ENCODE assay signal across 18 cellular contexts in genomic region chr3:149830902-149831301, GRCh38. TPM values are rescaled to one million over a fixed set of nuclear protein-coding genes. Genes with fewer than 3 reads are reported as not detected.
DNase-seq lines count a peak whose midpoint lies in the region; ATAC-seq, FAIRE-seq and TF ChIP-seq lines count a peak whose summit lies in the region.
"Had no signal": no experiment of that assay in that cellular context is flagged by ENCODE, and none has a peak within 500 bp of the region (broad histone marks: within the 10 kb centered on the region; RNA-seq: fewer than 3 reads in every experiment).

No MANE protein-coding gene starts in this region.

- H3K4me2 ChIP-seq in HepG2 (ENCODE audit: low read depth, low read length) = no peak overlapping the region
- no peak overlapping the region for H3K4me2 ChIP-seq in Karpas-422 (ENCODE audit: low read depth, low read length, poor library complexity, severe bottlenecking)

- H3K36me3 ChIP-seq in HepG2 (replicated peaks in 1 of 2; ENCODE audit: control insufficient read depth in 1 of 2, insufficient read depth in 2 of 2, low read length in 2 of 2) (no peaks in the 10 kb centered on the region), right lobe of liver (no peaks in the 10 kb centered on the region), Karpas-422 (ENCODE audit: insufficient read depth, low read length) (peaks cover 13% of the 10 kb centered on the region), esophagus squamous epithelium (peaks cover 0 to 16% (median 0%) of the 10 kb centered on the region in 3 donors)
- H3K36me3 ChIP-seq: BE2C had no signal

- no peak for TF ChIP-seq CTCF in HepG2 (CRISPR knock-in tag; IDR thresholded peaks at IDR 0.05)
- TF ChIP-seq CTCF in right lobe of liver (IDR thresholded peaks at IDR 0.05) = no peak
- no peak for TF ChIP-seq CTCF in esophagus squamous epithelium (IDR thresholded peaks at IDR 0.05)

- H3K27me3 ChIP-seq in HepG2 (ENCODE audit: control insufficient read depth in 1 of 2, insufficient read depth in 2 of 2, low read length in 2 of 2) (no peaks in the 10 kb centered on the region), right lobe of liver (no peaks in the 10 kb centered on the region), Karpas-422 (ENCODE audit: low read length) (no peaks in the 10 kb centered on the region), esophagus squamous epithelium (no peaks in the 10 kb centered on the region)
- H3K27me3 ChIP-seq: BE2C had no signal

- WGBS in HepG2 (ENCODE audit: low lambda C conversion rate) = 100% methylated on average over 2 of the region's 2 CpGs
- WGBS in right lobe of liver (ENCODE audit: insufficient coverage, low coverage, low lambda C conversion rate, missing lambda C conversion rate) = 87% methylated on average over 2 of the region's 2 CpGs
- 86 to 100% methylated on average over 1 to 2 of the region's 2 CpGs for WGBS in esophagus squamous epithelium, 2 donors

- in situ Hi-C loops in HepG2 (cut with HindIII; ENCODE audit: extremely low pct_ligation_motif_present, low pct_unique_long_range_greater_than_20kb) = no loop called here

- H3K4me1 ChIP-seq in HepG2 (ENCODE audit: insufficient read depth, low read length) (no peaks in the 10 kb centered on the region), right lobe of liver (no peaks in the 10 kb centered on the region), Karpas-422 (ENCODE audit: low read length) (no peaks in the 10 kb centered on the region), esophagus squamous epithelium (peaks cover 0 to 8% (median 0%) of the 10 kb centered on the region in 3 donors)
- H3K4me1 ChIP-seq: BE2C, Caco-2 had no signal

- no peak for DNase-seq in HepG2 (ENCODE audit: low spot score)
- DNase-seq in right lobe of liver = no peak
- peak; percentile 43 for DNase-seq in Karpas-422
- DNase-seq in erythroblast (lab: John Stamatoyannopoulos, UW) = peak; percentile 5 to 11
- DNase-seq in esophagus squamous epithelium (lab: John Stamatoyannopoulos, UW) = no peak
- DNase-seq: BE2C; CD8-positive, alpha-beta memory T cell; DMS79 treated with DMSO at 0.1 percent for 48 hours; EL; GM23248 had no signal

- H3K79me2 ChIP-seq in HepG2 (ENCODE audit: insufficient read depth, low read length) (peaks cover 46% of the 10 kb centered on the region), Karpas-422 (ENCODE audit: low read length) (peaks cover 92% of the 10 kb centered on the region)

- no peak for ATAC-seq in HepG2
- no peak for ATAC-seq in right lobe of liver
- ATAC-seq in GM18907 (IDR thresholded peaks at IDR 0.05; ENCODE audit: unreplicated experiment) = no peak
- ATAC-seq in HG02610 (IDR thresholded peaks at IDR 0.05; ENCODE audit: unreplicated experiment) = no peak

- FAIRE-seq in HepG2 (lab: Jason Lieb, UNC) = no peak
- FAIRE-seq: A204.1, G401.6, GM12892 had no signal

- CTCF ChIA-PET in HepG2 (lab: Yijun Ruan, JAX; ENCODE audit: low intra/inter-chr PET ratio, low total read pairs) = no interaction called here

- H3K9me2 ChIP-seq in Karpas-422 (replicated peaks; ENCODE audit: insufficient read depth, low read length) = no peaks in the 10 kb centered on the region

- no peaks in the 10 kb centered on the region; the same call in 1 of the 2 replicates for H4K20me1 ChIP-seq in HepG2 (ENCODE audit: insufficient read depth, low read length)
- H4K20me1 ChIP-seq in Karpas-422 (ENCODE audit: insufficient read depth, low read depth, low read length) = no peaks in the 10 kb centered on the region

- no peak overlapping the region for H3K4me3 ChIP-seq in HepG2 (replicated peaks in 1 of 3; ENCODE audit: insufficient read depth in 1 of 3, low read depth in 2 of 3, low read length in 3 of 3)
- no peak overlapping the region for H3K4me3 ChIP-seq in right lobe of liver
- H3K4me3 ChIP-seq in Karpas-422 (ENCODE audit: low read length) = no peak overlapping the region
- no peak overlapping the region for H3K4me3 ChIP-seq in esophagus squamous epithelium
- H3K4me3 ChIP-seq: GM23248 had no signal

- H3K27ac ChIP-seq in HepG2 (ENCODE audit: extremely low read length, insufficient read depth, low read length) (no peak overlapping the region), right lobe of liver (no peak overlapping the region), Karpas-422 (ENCODE audit: low read length) (no peak overlapping the region), esophagus squamous epithelium (no peak overlapping the region)
- H3K27ac ChIP-seq: GM23248 had no signal

- H3K9me3 ChIP-seq in HepG2 (ENCODE audit: low read length) = peaks cover 54% of the 10 kb centered on the region
- H3K9me3 ChIP-seq in right lobe of liver = peaks cover 0 to 6% (median 2%) of the 10 kb centered on the region in 4 donors
- peaks cover 54% of the 10 kb centered on the region for H3K9me3 ChIP-seq in Karpas-422 (ENCODE audit: low read length)
- H3K9me3 ChIP-seq in esophagus squamous epithelium = peaks cover 0 to 43% (median 9%) of the 10 kb centered on the region in 3 donors

- BruUV-seq in HepG2 (replicated peaks; lab: Mats Ljungman, UMichigan) = no TSS peak

- H3K9ac ChIP-seq in HepG2 (ENCODE audit: insufficient read depth, low read depth, low read length) (no peak overlapping the region), Karpas-422 (ENCODE audit: low read length) (no peak overlapping the region)
- H3K9ac ChIP-seq: GM23248 had no signal

- no peak for TF ChIP-seq EP300 in HepG2 (IDR thresholded peaks at IDR 0.05; ENCODE audit: low read depth in 2 of 2, low read length in 2 of 2)
- no peak for TF ChIP-seq EP300 in HepG2 (CRISPR knock-in tag; IDR thresholded peaks at IDR 0.05; ENCODE audit: borderline replicate concordance)

- H2AFZ ChIP-seq in HepG2 (ENCODE audit: low read length) = no peak overlapping the region
- no peak overlapping the region for H2AFZ ChIP-seq in Karpas-422 (ENCODE audit: low read length)
- H2AFZ ChIP-seq: GM23248 had no signal

- TF ChIP-seq RAD21 in HepG2 (CRISPR knock-in tag; IDR thresholded peaks at IDR 0.05) = no peak

- TF ChIP-seq POLR2A in HepG2 (IDR thresholded peaks at IDR 0.05; ENCODE audit: insufficient read depth in 1 of 2, low read depth in 2 of 2, low read length in 2 of 2) = no peak
- TF ChIP-seq POLR2A in right lobe of liver (IDR thresholded peaks at IDR 0.05) = no peak
- TF ChIP-seq POLR2A in erythroblast (IDR thresholded peaks at IDR 0.05; ENCODE audit: low read length) = no peak
- TF ChIP-seq POLR2A in esophagus squamous epithelium (IDR thresholded peaks at IDR 0.05) = no peak

- intact Hi-C loops in HepG2 (cut with micrococcal nuclease; ENCODE audit: unreplicated experiment) (no loop called here), right lobe of liver (cut with DNase I) (no loop called here), esophagus squamous epithelium (cut with DNase I) (no loop called here)

- POLR2A ChIA-PET in HepG2 (lab: Yijun Ruan, JAX) = no interaction called here

RNA-seq across cellular contexts. Expression of gene RNF13, which starts 17.9 kb away (rescaled TPM):
- total RNA-seq in HepG2 (2016; rRNA removed; fragmentation: Illumina TruSeq; extraction: Trizol) (28.1 and 46.0 TPM in 2 replicates), right lobe of liver (10 to 100 TPM; 45.0 to 55.6 (median 47.5) TPM), esophagus squamous epithelium (10 to 100 TPM; 17.4 to 70.4 (median 45.8) TPM)
- total RNA-seq in HepG2 (2016; cell fraction: cytosol; rRNA removed; fragmentation: Illumina TruSeq; extraction: Trizol; ENCODE audit: low read depth) = 217 and 228 TPM in 2 replicates
- total RNA-seq in HepG2 (2016; cell fraction: insoluble cytoplasmic fraction; rRNA removed; fragmentation: Illumina TruSeq; extraction: Trizol) = 28.8 and 45.3 TPM in 2 replicates
- 72.6 and 86.1 TPM in 2 replicates for total RNA-seq in HepG2 (2016; cell fraction: membrane; rRNA removed; fragmentation: Illumina TruSeq; extraction: Trizol)
- total RNA-seq in HepG2 (2016; cell fraction: nucleus; rRNA removed; fragmentation: Illumina TruSeq; extraction: Trizol) = 43.9 and 45.5 TPM in 2 replicates
- polyA plus RNA-seq in HepG2 (2011; rRNA removed) = 32.0 and 39.8 TPM in 2 replicates
- 21.6 and 31.0 TPM in 2 replicates for polyA plus RNA-seq in HepG2 (2011; cell fraction: cytosol; rRNA removed)
- polyA plus RNA-seq in HepG2 (2011; cell fraction: nucleus; rRNA removed) = 14.4 and 18.7 TPM in 2 replicates
- 37.4 and 44.5 TPM in 2 replicates for polyA plus RNA-seq in HepG2 (2012)
- 6.6 and 7.0 TPM in 2 replicates for polyA plus RNA-seq in HepG2 (2016; cell fraction: cytosol; fragmentation: Illumina TruSeq; extraction: Trizol; ENCODE audit: low read depth)
- polyA plus RNA-seq in HepG2 (2016; cell fraction: insoluble cytoplasmic fraction; fragmentation: Illumina TruSeq; extraction: Trizol; ENCODE audit: low read depth) = 21.5 and 26.7 TPM in 2 replicates
- polyA plus RNA-seq in HepG2 (2016; cell fraction: membrane; fragmentation: Illumina TruSeq; extraction: Trizol; ENCODE audit: low read depth) = 13.9 and 14.4 TPM in 2 replicates
- 51.2 and 51.6 TPM in 2 replicates for polyA plus RNA-seq in HepG2 (2016; cell fraction: nucleus; fragmentation: Illumina TruSeq; extraction: Trizol; ENCODE audit: insufficient read depth, low read depth)
- 50.9 and 117 TPM in 2 replicates for polyA minus RNA-seq in HepG2 (2011; rRNA and poly(A)+ RNA removed; ENCODE audit: low replicate concordance)
- polyA minus RNA-seq in HepG2 (2011; cell fraction: cytosol; rRNA and poly(A)+ RNA removed) = 55.4 and 59.3 TPM in 2 replicates
- 74.9 and 95.4 TPM in 2 replicates for polyA minus RNA-seq in HepG2 (2011; cell fraction: nucleus; rRNA and poly(A)+ RNA removed)
- total RNA-seq in Karpas-422 (2014; rRNA removed; shearing (Covaris generic); ENCODE audit: low replicate concordance) = 58.4 and 161 TPM in 2 replicates

RNA-seq across cellular contexts. Expression of gene ANKUB1, which starts 38.5 kb away (rescaled TPM):
- total RNA-seq in HepG2 (2016; rRNA removed; fragmentation: Illumina TruSeq; extraction: Trizol) (not detected in 2 replicates), right lobe of liver (not detected), esophagus squamous epithelium (not detected)
- total RNA-seq in HepG2 (2016; cell fraction: cytosol; rRNA removed; fragmentation: Illumina TruSeq; extraction: Trizol; ENCODE audit: low read depth) = not detected in 2 replicates
- not detected in 2 replicates for total RNA-seq in HepG2 (2016; cell fraction: insoluble cytoplasmic fraction; rRNA removed; fragmentation: Illumina TruSeq; extraction: Trizol)
- total RNA-seq in HepG2 (2016; cell fraction: membrane; rRNA removed; fragmentation: Illumina TruSeq; extraction: Trizol) = not detected in 2 replicates
- not detected in 2 replicates for total RNA-seq in HepG2 (2016; cell fraction: nucleus; rRNA removed; fragmentation: Illumina TruSeq; extraction: Trizol)
- not detected in 2 replicates for polyA plus RNA-seq in HepG2 (2011; rRNA removed)
- not detected in 2 replicates for polyA plus RNA-seq in HepG2 (2011; cell fraction: cytosol; rRNA removed)
- polyA plus RNA-seq in HepG2 (2011; cell fraction: nucleus; rRNA removed) = not detected in 2 replicates
- polyA plus RNA-seq in HepG2 (2012) = not detected in 2 replicates
- not detected in 2 replicates for polyA plus RNA-seq in HepG2 (2016; cell fraction: cytosol; fragmentation: Illumina TruSeq; extraction: Trizol; ENCODE audit: low read depth)
- polyA plus RNA-seq in HepG2 (2016; cell fraction: insoluble cytoplasmic fraction; fragmentation: Illumina TruSeq; extraction: Trizol; ENCODE audit: low read depth) = not detected in 2 replicates
- not detected in 2 replicates for polyA plus RNA-seq in HepG2 (2016; cell fraction: membrane; fragmentation: Illumina TruSeq; extraction: Trizol; ENCODE audit: low read depth)
- not detected in 2 replicates for polyA plus RNA-seq in HepG2 (2016; cell fraction: nucleus; fragmentation: Illumina TruSeq; extraction: Trizol; ENCODE audit: insufficient read depth, low read depth)
- polyA minus RNA-seq in HepG2 (2011; rRNA and poly(A)+ RNA removed; ENCODE audit: low replicate concordance) = 0.51 TPM in 1 of 2 replicates, not detected in the other
- not detected in 2 replicates for polyA minus RNA-seq in HepG2 (2011; cell fraction: cytosol; rRNA and poly(A)+ RNA removed)
- polyA minus RNA-seq in HepG2 (2011; cell fraction: nucleus; rRNA and poly(A)+ RNA removed) = not detected in 2 replicates
- not detected in 2 replicates for total RNA-seq in Karpas-422 (2014; rRNA removed; shearing (Covaris generic); ENCODE audit: low replicate concordance)
- total RNA-seq: Caco-2; CD8-positive, alpha-beta memory T cell; GM23248; HT1080 had no signal
- polyA plus RNA-seq: AG04450; CD8-positive, alpha-beta memory T cell; GM23248 had no signal

Comparison
In these comparisons a context has a peak if more than half of its experiments do, and no peak if none do; other contexts are left out.
1. DNase-seq: peak in Karpas-422 (single experiment) and erythroblast (2 of 2); none in HepG2 (single experiment), right lobe of liver (0 of 3) and esophagus squamous epithelium (single experiment).